14 cellular contexts compared by ENCODE assay signal in genomic region chr7:45173596-45174327, GRCh38. TPM values are rescaled to one million over a fixed set of nuclear protein-coding genes. Genes with fewer than 3 reads are reported as not detected.
A peak's percentile ranks its signal among the peaks of the same experiment; 100 is the strongest.
DNase-seq lines count a peak whose midpoint lies in the region; ATAC-seq and TF ChIP-seq lines count a peak whose summit lies in the region.
"Had no signal": no experiment of that assay in that cellular context is flagged by ENCODE, and none has a peak within 500 bp of the region (broad histone marks: within the 10 kb centered on the region; RNA-seq: fewer than 3 reads in every experiment).

No MANE protein-coding gene starts in this region.

- intact Hi-C loops in cardiac septum (cut with DNase I) = no loop called here
- intact Hi-C loops in left ventricle myocardium inferior (cut with micrococcal nuclease) = no loop called here

- H3K23ac ChIP-seq in neuronal stem cell (ENCODE audit: low read depth, low read length, poor library complexity) = no peak overlapping the region

- H2BK12ac ChIP-seq in neuronal stem cell (ENCODE audit: low read length) = no peak overlapping the region

- no peak overlapping the region for H3K4me2 ChIP-seq in neuronal stem cell (ENCODE audit: insufficient read depth, low read length, poor library complexity, severe bottlenecking)
- H3K4me2 ChIP-seq: GM23338 had no signal

- H3K9ac ChIP-seq in endodermal cell (ENCODE audit: extremely low read depth, low read length, poor library complexity, severe bottlenecking) (no peak overlapping the region), neuronal stem cell (ENCODE audit: low read depth, low read length, poor library complexity) (no peak overlapping the region)

- H3K79me1 ChIP-seq in neuronal stem cell (ENCODE audit: low read depth, low read length) = no peaks in the 10 kb centered on the region

- no peak overlapping the region for H3K27ac Mint-ChIP-seq in endodermal cell
- H3K27ac Mint-ChIP-seq: CD4-positive, CD25-positive, alpha-beta regulatory T cell; GM23338 had no signal

- H2AK5ac ChIP-seq in neuronal stem cell (ENCODE audit: low read depth, low read length) = peak overlapping the region; percentile 43

- H3K27me3 ChIP-seq in left ventricle myocardium inferior (ENCODE audit: low read depth) (no peaks in the 10 kb centered on the region), endodermal cell (ENCODE audit: control insufficient read depth, insufficient read depth, low read length, poor library complexity, severe bottlenecking) (peaks cover 7% of the 10 kb centered on the region), neuronal stem cell (ENCODE audit: control insufficient read depth in 3 of 3, insufficient read depth in 3 of 3, low read depth in 1 of 3, low read length in 3 of 3) (peaks cover 0 to 2% (median 0%) of the 10 kb centered on the region in 3 experiments), suprapubic skin (peaks cover 3% of the 10 kb centered on the region)

- H3K4me3 ChIP-seq in left ventricle myocardium inferior (no peak overlapping the region), endodermal cell (ENCODE audit: low read length) (no peak overlapping the region), neuronal stem cell (ENCODE audit: low read length in 2 of 2) (no peak overlapping the region), suprapubic skin (no peak overlapping the region)
- H3K4me3 ChIP-seq: GM23338, K562 had no signal

- H2BK120ac ChIP-seq in neuronal stem cell (ENCODE audit: low read depth, low read length) = no peak overlapping the region

- TF ChIP-seq CTCF in left ventricle myocardium inferior (IDR thresholded peaks at IDR 0.05; ENCODE audit: borderline replicate concordance) (no peak), endodermal cell (conservative IDR thresholded peaks at IDR 0.05) (no peak), suprapubic skin (IDR thresholded peaks at IDR 0.05) (no peak)

- H3K4me3 Mint-ChIP-seq in endodermal cell = no peak overlapping the region
- H3K4me3 Mint-ChIP-seq: CD4-positive, CD25-positive, alpha-beta regulatory T cell; GM23338 had no signal

- H3K9me3 Mint-ChIP-seq in endodermal cell = no peaks in the 10 kb centered on the region
- H3K9me3 Mint-ChIP-seq: GM23338 had no signal

- peak; percentile 64 for DNase-seq in cardiac septum (ENCODE audit: low spot score)
- DNase-seq in left ventricle myocardium inferior = no peak
- peak; percentile 25 for DNase-seq in endodermal cell
- no peak for DNase-seq in neuronal stem cell (ENCODE audit: low spot score)
- peak; percentile 25 to 35 for DNase-seq in suprapubic skin (ENCODE audit: low spot score in 2 of 2)
- no peak for DNase-seq in NK-92 treated with Interleukin-12 subunit alpha and Interleukin-12 subunit beta, amount 100 ng/mL, for 24 hours (lab: John Stamatoyannopoulos, UW)
- DNase-seq: CD4-positive, CD25-positive, alpha-beta regulatory T cell; DMS153; NCI-H1930; PC-3 had no signal

- no peak overlapping the region for H3K4ac ChIP-seq in neuronal stem cell (ENCODE audit: low read length)

- H3K4me1 Mint-ChIP-seq in endodermal cell = no peaks in the 10 kb centered on the region
- H3K4me1 Mint-ChIP-seq: CD4-positive, CD25-positive, alpha-beta regulatory T cell; GM23338 had no signal

- ATAC-seq in HG03354 (IDR thresholded peaks at IDR 0.05; ENCODE audit: poor library complexity, severe bottlenecking, unreplicated experiment) = no peak
- ATAC-seq: GM23338, K562, PC-3 had no signal

- H3K14ac ChIP-seq in neuronal stem cell (ENCODE audit: low read length) = peak overlapping the region; percentile 85

- H3K36me3 Mint-ChIP-seq in endodermal cell (ENCODE audit: low read depth) = no peaks in the 10 kb centered on the region
- H3K36me3 Mint-ChIP-seq: CD4-positive, CD25-positive, alpha-beta regulatory T cell had no signal

- H2BK5ac ChIP-seq in neuronal stem cell (ENCODE audit: low read length) = no peak overlapping the region

- no peak overlapping the region for H2AFZ ChIP-seq in neuronal stem cell (ENCODE audit: low read length)
- H2AFZ ChIP-seq: GM23338 had no signal

- peaks cover 28% of the 10 kb centered on the region for H3K4me1 ChIP-seq in left ventricle myocardium inferior
- H3K4me1 ChIP-seq in endodermal cell (ENCODE audit: control insufficient read depth, insufficient read depth, low read length) = no peaks in the 10 kb centered on the region
- no peaks in the 10 kb centered on the region for H3K4me1 ChIP-seq in neuronal stem cell (ENCODE audit: control insufficient read depth in 2 of 2, insufficient read depth in 1 of 2, low read depth in 1 of 2, low read length in 2 of 2)
- no peaks in the 10 kb centered on the region for H3K4me1 ChIP-seq in suprapubic skin
- H3K4me1 ChIP-seq: Caco-2 had no signal

- H3K27ac ChIP-seq in left ventricle myocardium inferior (replicated peaks) (no peak overlapping the region), endodermal cell (ENCODE audit: low read depth, low read length) (no peak overlapping the region), neuronal stem cell (replicated peaks; ENCODE audit: low read length) (no peak overlapping the region), suprapubic skin (no peak overlapping the region)

- H3K36me3 ChIP-seq in left ventricle myocardium inferior (no peaks in the 10 kb centered on the region), endodermal cell (ENCODE audit: control insufficient read depth, insufficient read depth, low read length) (no peaks in the 10 kb centered on the region), neuronal stem cell (replicated peaks in 1 of 2; ENCODE audit: control insufficient read depth in 2 of 2, insufficient read depth in 2 of 2, low read length in 2 of 2) (no peaks in the 10 kb centered on the region), suprapubic skin (no peaks in the 10 kb centered on the region)

- WGBS in endodermal cell (ENCODE audit: insufficient coverage in 1 of 2, insufficient read length in 1 of 2), 2 experiments = 75 to 100% methylated on average over 1 to 6 of the region's 6 CpGs
- WGBS in neuronal stem cell (ENCODE audit: extremely low coverage in 2 of 2, insufficient read length in 2 of 2, insufficient replicate concordance in 1 of 2), 2 donors = no CpG with 5 or more reads among the region's 6 CpGs
- WGBS in suprapubic skin = 90% methylated on average over 2 of the region's 6 CpGs

- no peak overlapping the region for H3K18ac ChIP-seq in neuronal stem cell (ENCODE audit: low read length)

- TF ChIP-seq POLR2A in suprapubic skin (IDR thresholded peaks at IDR 0.05) = no peak

- no peak for TF ChIP-seq EP300 in suprapubic skin (IDR thresholded peaks at IDR 0.05)

- H2BK15ac ChIP-seq in neuronal stem cell (ENCODE audit: low read length) = peak overlapping the region; percentile 20

- peaks cover 2% of the 10 kb centered on the region for H3K27me3 Mint-ChIP-seq in endodermal cell (ENCODE audit: insufficient read depth)

- H4K91ac ChIP-seq in neuronal stem cell (ENCODE audit: low read depth, low read length, poor library complexity) = no peak overlapping the region

- no peak overlapping the region for H4K8ac ChIP-seq in neuronal stem cell (ENCODE audit: low read depth, low read length)

- H3K9me3 ChIP-seq in left ventricle myocardium inferior (replicated peaks) (no peaks in the 10 kb centered on the region), endodermal cell (ENCODE audit: control insufficient read depth, low read length) (no peaks in the 10 kb centered on the region), neuronal stem cell (replicated peaks in 1 of 2; ENCODE audit: control insufficient read depth in 2 of 2, insufficient read depth in 1 of 2, low read depth in 1 of 2, low read length in 2 of 2) (no peaks in the 10 kb centered on the region), suprapubic skin (no peaks in the 10 kb centered on the region)
- H3K9me3 ChIP-seq: Caco-2 had no signal

RNA-seq across cellular contexts. Expression of gene RAMP3, which starts 16.2 kb away (rescaled TPM):
- 52.5 TPM for total RNA-seq in cardiac septum
- 30.7 TPM for total RNA-seq in left ventricle myocardium inferior
- total RNA-seq in endodermal cell = not detected
- not detected for polyA plus RNA-seq in endodermal cell (2013, experiment 1 of 2)
- polyA plus RNA-seq in endodermal cell (2013, experiment 2 of 2) = not detected
- 0.15 TPM for polyA plus RNA-seq in neuronal stem cell (2013, experiment 1 of 2)
- polyA plus RNA-seq in neuronal stem cell (2013, experiment 2 of 2) = 0.18 TPM
- 10 to 100 TPM; 14.4 to 62.9 (median 33.6) TPM for total RNA-seq in suprapubic skin
- total RNA-seq: Caco-2; CD4-positive, CD25-positive, alpha-beta regulatory T cell; K562; PC-3 had no signal
- polyA plus RNA-seq: CD4-positive, CD25-positive, alpha-beta regulatory T cell; K562 had no signal

Comparison
In these comparisons a context has a peak if more than half of its experiments do, and no peak if none do; other contexts are left out.
1. DNase-seq: peak in cardiac septum (single experiment), endodermal cell (single experiment) and suprapubic skin (2 of 2); none in left ventricle myocardium inferior (single experiment), neuronal stem cell (single experiment) and NK-92 treated with Interleukin-12 subunit alpha and Interleukin-12 subunit beta, amount 100 ng/mL, for 24 hours (single experiment).
2. RNA of gene RAMP3, which starts 16.2 kb away (total RNA-seq): 52.5 TPM in cardiac septum (single experiment), 14.4 to 62.9 TPM in suprapubic skin and 30.7 TPM in left ventricle myocardium inferior (single experiment); not detected in endodermal cell; every median in the first group is over 10 times any median in the second.